30 cellular contexts compared by ENCODE assay signal in genomic region chr10:119824299-119824698, GRCh38.
"Had no signal": no experiment of that assay in that cellular context is flagged by ENCODE, and none has a peak within 500 bp of the region (broad histone marks: within the 10 kb centered on the region; RNA-seq: fewer than 3 reads in every experiment).

No MANE protein-coding gene starts in this region.

- H3K27ac Mint-ChIP-seq: mesothelial cell of epicardium; natural killer cell treated with Interleukin-12 subunit alpha and Interleukin-12 subunit beta and Interleukin-15 and Interleukin-18, amount 100 ng/mL, for 72 hours; stimulated activated naive B cell treated with anti-CD40 and anti-IgM and Interleukin-4, amounts not matched to agents 10 μg/mL and 1 μg/mL and 100 μg/mL, for 72 hours had no signal

- H3K4me3 Mint-ChIP-seq: immature natural killer cell; mesothelial cell of epicardium; naive thymus-derived CD4-positive, alpha-beta T cell; natural killer cell treated with Interleukin-12 subunit alpha and Interleukin-12 subunit beta and Interleukin-15 and Interleukin-18, amount 100 ng/mL, for 72 hours; stimulated activated naive B cell treated with anti-CD40 and anti-IgM and Interleukin-4, amounts not matched to agents 10 μg/mL and 1 μg/mL and 100 μg/mL, for 72 hours had no signal

- ATAC-seq: left colon; left lung; lower lobe of right lung; naive thymus-derived CD4-positive, alpha-beta T cell; natural killer cell treated with Interleukin-12 subunit alpha and Interleukin-12 subunit beta and Interleukin-15 and Interleukin-18, amount 100 ng/mL, for 72 hours; pancreas; right cardiac atrium; sciatic nerve; stimulated activated naive B cell treated with anti-CD40 and anti-IgM and Interleukin-4, amounts not matched to agents 10 μg/mL and 1 μg/mL and 100 μg/mL, for 72 hours; stimulated activated naive CD8-positive, alpha-beta T cell treated with anti-CD3 and anti-CD28 coated beads, Interleukin-15, Interleukin-2, amounts not matched to agents 100 U/mL and 50 U/mL, for 24 hours; upper lobe of right lung had no signal

- DNase-seq: hippocampal formation; immature natural killer cell; kidney; left colon; left lung; lower lobe of right lung; mammary epithelial cell; mesenchymal stem cell; naive thymus-derived CD4-positive, alpha-beta T cell; nucleus accumbens; pancreas; posterior cingulate gyrus; retina; right cardiac atrium; stimulated activated CD4-positive, alpha-beta T cell treated with anti-CD3 and anti-CD28 coated beads, Interleukin-12 subunit alpha, Interleukin-12 subunit beta, amount 100 ng/mL, for 4 hours; stimulated activated CD4-positive, alpha-beta T cell treated with anti-CD3 and anti-CD28 coated beads, Interleukin-15, amount 100 ng/mL, for 24 hours; stimulated activated CD4-positive, alpha-beta T cell treated with anti-CD3 and anti-CD28 coated beads, Interleukin-2, amount 100 ng/mL, for 24 hours; stimulated activated CD4-positive, alpha-beta T cell treated with anti-CD3 and anti-CD28 coated beads, Interleukin-4, amount 100 ng/mL, for 1 hour; stimulated activated naive B cell treated with anti-CD40 and anti-IgM and Interleukin-4, amounts not matched to agents 10 μg/mL and 1 μg/mL and 100 μg/mL, for 72 hours; stimulated activated naive CD8-positive, alpha-beta T cell treated with anti-CD3 and anti-CD28 coated beads, Interleukin-15, Interleukin-2, amounts not matched to agents 100 U/mL and 50 U/mL, for 24 hours; stomach; testis; thyroid gland; transverse colon; upper lobe of right lung had no signal

- H3K27ac ChIP-seq: left lung, lower lobe of right lung, pancreas, prostate gland, skin epidermis, stomach, testis, thyroid gland, transverse colon, upper lobe of right lung had no signal

- H3K9me3 ChIP-seq: left lung, lower lobe of right lung, pancreas, prostate gland, stomach, testis, thyroid gland, transverse colon, upper lobe of right lung had no signal

- H3K9me3 Mint-ChIP-seq: immature natural killer cell; mesothelial cell of epicardium; naive thymus-derived CD4-positive, alpha-beta T cell; natural killer cell treated with Interleukin-12 subunit alpha and Interleukin-12 subunit beta and Interleukin-15 and Interleukin-18, amount 100 ng/mL, for 72 hours; stimulated activated naive B cell treated with anti-CD40 and anti-IgM and Interleukin-4, amounts not matched to agents 10 μg/mL and 1 μg/mL and 100 μg/mL, for 72 hours had no signal

- H3K4me1 ChIP-seq: left lung, lower lobe of right lung, pancreas, prostate gland, testis, thyroid gland, transverse colon, upper lobe of right lung had no signal

- H3K4me3 ChIP-seq: left lung, lower lobe of right lung, pancreas, prostate gland, skin epidermis, stomach, testis, thyroid gland, transverse colon, upper lobe of right lung had no signal

- H3K4me1 Mint-ChIP-seq: stimulated activated naive B cell treated with anti-CD40 and anti-IgM and Interleukin-4, amounts not matched to agents 10 μg/mL and 1 μg/mL and 100 μg/mL, for 72 hours had no signal

- H3K27me3 ChIP-seq: left lung, pancreas, stomach, testis, thyroid gland, transverse colon, upper lobe of right lung had no signal

- H3K27me3 Mint-ChIP-seq: naive thymus-derived CD4-positive, alpha-beta T cell; natural killer cell treated with Interleukin-12 subunit alpha and Interleukin-12 subunit beta and Interleukin-15 and Interleukin-18, amount 100 ng/mL, for 72 hours; stimulated activated naive B cell treated with anti-CD40 and anti-IgM and Interleukin-4, amounts not matched to agents 10 μg/mL and 1 μg/mL and 100 μg/mL, for 72 hours had no signal
